Comparison of ENCODE assay signal across 8 cellular contexts in the genomic region with DNA sequence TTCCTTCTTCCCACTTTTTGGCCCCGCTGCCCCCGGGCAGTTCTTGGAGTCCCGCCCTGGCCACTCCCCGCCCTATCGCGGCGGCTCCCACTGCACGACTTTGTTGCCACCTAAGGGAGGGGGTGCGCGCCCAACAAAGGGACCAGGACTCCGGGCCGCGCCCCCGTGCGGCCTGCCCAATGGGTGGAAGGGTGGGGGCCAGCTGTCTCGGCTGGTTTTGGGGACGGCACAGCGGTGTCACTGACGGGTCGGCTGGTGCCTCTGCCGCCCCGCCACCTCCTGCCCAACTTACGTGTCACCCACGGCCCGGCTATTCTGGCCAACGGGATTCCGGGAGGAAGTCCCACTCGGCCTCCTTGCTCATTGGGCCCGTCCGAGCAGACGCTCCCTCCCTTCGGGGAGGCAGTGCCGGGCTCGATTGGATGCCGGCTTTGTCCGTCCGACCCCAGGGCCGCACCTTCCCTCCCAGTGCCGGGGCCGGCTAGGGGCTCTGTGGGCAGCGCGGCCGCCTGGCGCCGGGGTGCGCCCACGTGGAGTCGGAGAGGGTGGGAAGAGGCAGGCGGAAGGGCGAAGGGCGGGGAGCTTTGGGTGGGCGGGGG. TPM values are rescaled to one million over a fixed set of nuclear protein-coding genes. Genes with fewer than 3 reads are reported as not detected.
DNase-seq lines count a peak whose midpoint lies in the region; ATAC-seq lines count a peak whose summit lies in the region.

A gene with protein sequence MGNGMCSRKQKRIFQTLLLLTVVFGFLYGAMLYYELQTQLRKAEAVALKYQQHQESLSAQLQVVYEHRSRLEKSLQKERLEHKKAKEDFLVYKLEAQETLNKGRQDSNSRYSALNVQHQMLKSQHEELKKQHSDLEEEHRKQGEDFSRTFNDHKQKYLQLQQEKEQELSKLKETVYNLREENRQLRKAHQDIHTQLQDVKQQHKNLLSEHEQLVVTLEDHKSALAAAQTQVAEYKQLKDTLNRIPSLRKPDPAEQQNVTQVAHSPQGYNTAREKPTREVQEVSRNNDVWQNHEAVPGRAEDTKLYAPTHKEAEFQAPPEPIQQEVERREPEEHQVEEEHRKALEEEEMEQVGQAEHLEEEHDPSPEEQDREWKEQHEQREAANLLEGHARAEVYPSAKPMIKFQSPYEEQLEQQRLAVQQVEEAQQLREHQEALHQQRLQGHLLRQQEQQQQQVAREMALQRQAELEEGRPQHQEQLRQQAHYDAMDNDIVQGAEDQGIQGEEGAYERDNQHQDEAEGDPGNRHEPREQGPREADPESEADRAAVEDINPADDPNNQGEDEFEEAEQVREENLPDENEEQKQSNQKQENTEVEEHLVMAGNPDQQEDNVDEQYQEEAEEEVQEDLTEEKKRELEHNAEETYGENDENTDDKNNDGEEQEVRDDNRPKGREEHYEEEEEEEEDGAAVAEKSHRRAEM (minus strand): TSS at position 314 of the 599 bp plus-strand sequence. CDS start 639 bp downstream, outside the sequence.

- H3K36me3 ChIP-seq in esophagus (ENCODE audit: control insufficient read depth in 2 of 2, insufficient read depth in 2 of 2, low read length in 1 of 2) = no peaks in the 10 kb centered on the region

- H3K4me3 ChIP-seq in esophagus (ENCODE audit: low read depth in 1 of 2, low read length in 2 of 2) = peak within 1 kb of the TSS; percentile 60 to 94

- ATAC-seq in GM21381 (IDR thresholded peaks at IDR 0.05; ENCODE audit: unreplicated experiment) = peak; percentile 79
- ATAC-seq in stimulated activated memory B cell treated with anti-CD40 and anti-IgM and Interleukin-4, amounts not matched to agents 10 μg/mL and 1 μg/mL and 100 μg/mL, for 72 hours = peak; percentile 92

- WGBS in esophagus, 2 donors = 0 to 1% methylated on average over 47 to 52 of the region's 52 CpGs

- peak within 1 kb of the TSS; percentile 89 to 96 for H3K27ac ChIP-seq in esophagus (ENCODE audit: low read depth in 2 of 2, low read length in 1 of 2)

- H3K27me3 ChIP-seq in esophagus (ENCODE audit: control insufficient read depth in 1 of 2, insufficient read depth in 2 of 2, low read length in 2 of 2) = no peaks in the 10 kb centered on the region

- no peaks in the 10 kb centered on the region for H3K9me3 ChIP-seq in esophagus (ENCODE audit: control insufficient read depth in 2 of 2, insufficient read depth in 1 of 2, low read depth in 1 of 2, low read length in 1 of 2)

- no peaks in the 10 kb centered on the region for H3K9me3 Mint-ChIP-seq in stimulated activated memory B cell treated with anti-CD40 and anti-IgM and Interleukin-4, amounts not matched to agents 10 μg/mL and 1 μg/mL and 100 μg/mL, for 72 hours

- peak within 1 kb of the TSS; percentile 87 for H3K4me3 Mint-ChIP-seq in stimulated activated memory B cell treated with anti-CD40 and anti-IgM and Interleukin-4, amounts not matched to agents 10 μg/mL and 1 μg/mL and 100 μg/mL, for 72 hours

- peak within 1 kb of the TSS; percentile 86 for H3K27ac Mint-ChIP-seq in stimulated activated memory B cell treated with anti-CD40 and anti-IgM and Interleukin-4, amounts not matched to agents 10 μg/mL and 1 μg/mL and 100 μg/mL, for 72 hours

- peaks cover 20% of the 10 kb centered on the region for H3K4me1 Mint-ChIP-seq in stimulated activated memory B cell treated with anti-CD40 and anti-IgM and Interleukin-4, amounts not matched to agents 10 μg/mL and 1 μg/mL and 100 μg/mL, for 72 hours

- no peaks in the 10 kb centered on the region for H3K4me1 ChIP-seq in esophagus (ENCODE audit: control insufficient read depth in 2 of 2, insufficient read depth in 2 of 2, low read length in 1 of 2)

- DNase-seq in DMS114 treated with DMSO at 0.1 percent for 48 hours (lab: John Stamatoyannopoulos, UW; ENCODE audit: unreplicated experiment) (peak; percentile 89), HS-5 (ENCODE audit: low read depth) (peak; percentile 81), NOMO-1 treated with DMSO at 0.1 percent for 48 hours (lab: John Stamatoyannopoulos, UW; ENCODE audit: unreplicated experiment) (peak; percentile 96), mucosa of gallbladder (ENCODE audit: low spot score) (peak; percentile 95)
- peak; percentile 82 for DNase-seq in activated CD8-positive, alpha-beta memory T cell treated with anti-CD3 and anti-CD28 coated beads, Interleukin-2, amount 50 U/mL, for 48 hours

- H3K27me3 Mint-ChIP-seq in stimulated activated memory B cell treated with anti-CD40 and anti-IgM and Interleukin-4, amounts not matched to agents 10 μg/mL and 1 μg/mL and 100 μg/mL, for 72 hours = no peaks in the 10 kb centered on the region

- H3K36me3 Mint-ChIP-seq in stimulated activated memory B cell treated with anti-CD40 and anti-IgM and Interleukin-4, amounts not matched to agents 10 μg/mL and 1 μg/mL and 100 μg/mL, for 72 hours = no peaks in the 10 kb centered on the region

RNA-seq across cellular contexts. Expression of the gene that starts here (rescaled TPM):
- 1 to 10 TPM; 5.7 to 6.9 TPM for polyA plus RNA-seq in esophagus
- 76.6 TPM for total RNA-seq in mucosa of gallbladder

Comparison
In these comparisons a context has a peak if more than half of its experiments do, and no peak if none do; other contexts are left out.
1. Peak in every context shown above with its lines: DNase-seq, ATAC-seq, H3K4me3 ChIP-seq and H3K27ac ChIP-seq.